In the genomic region with DNA sequence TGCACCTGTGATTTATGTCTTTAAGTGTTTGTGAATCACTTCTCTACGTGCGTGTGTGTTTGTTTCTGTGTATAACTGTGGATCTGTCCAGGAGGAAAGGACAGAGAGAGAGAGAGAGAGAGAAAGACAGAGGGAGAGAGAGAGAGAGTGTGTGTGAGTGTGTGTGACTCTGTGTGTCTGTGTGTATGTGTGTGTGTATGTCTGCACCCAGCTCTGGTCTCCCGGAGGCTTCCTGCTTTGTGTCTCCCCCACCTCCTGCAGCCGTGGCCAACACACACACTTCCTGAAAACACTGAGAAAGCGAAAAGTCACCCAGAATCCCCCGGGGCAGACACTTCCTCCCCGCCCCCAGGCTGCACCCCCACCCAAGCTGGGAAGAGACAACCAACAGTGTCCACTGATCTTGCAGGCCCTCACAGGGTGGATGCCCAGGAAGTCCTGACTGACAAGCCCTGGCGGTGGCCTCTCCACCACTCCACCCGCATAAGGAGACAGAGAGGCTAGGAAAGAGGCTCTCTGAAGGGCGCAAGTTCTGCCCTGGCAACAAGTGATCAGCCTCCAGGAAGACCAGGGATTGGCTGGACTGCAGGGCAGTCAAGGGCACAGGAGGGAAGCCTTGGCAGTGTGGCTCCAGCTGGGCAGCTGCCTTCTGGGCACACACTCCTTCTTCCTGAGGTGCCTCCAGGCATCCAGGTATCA, we compare ENCODE assay signal across 8 cellular contexts. TPM values are rescaled to one million over a fixed set of nuclear protein-coding genes. Genes with fewer than 3 reads are reported as not detected.
DNase-seq lines count a peak whose midpoint lies in the region; ATAC-seq, FAIRE-seq and TF ChIP-seq lines count a peak whose summit lies in the region.

No MANE protein-coding gene starts in this region.

- H3K27ac ChIP-seq in suprapubic skin: peak overlapping the region; percentile 85

- H3K27me3 ChIP-seq in suprapubic skin: no peaks in the 10 kb centered on the region

- H3K4me1 ChIP-seq in suprapubic skin: peaks cover 75% of the 10 kb centered on the region

- peak; percentile 88 for ATAC-seq in omental fat pad (ENCODE audit: low FRiP score)

- TF ChIP-seq POLR2A in H54 (IDR thresholded peaks at IDR 0.05; ENCODE audit: low read depth, low read length) (0 out of 2 replicates have a peak, but pooled peaks have one; percentile 22), suprapubic skin (IDR thresholded peaks at IDR 0.05) (no peak)

- no peaks in the 10 kb centered on the region for H3K36me3 ChIP-seq in suprapubic skin

- no peaks in the 10 kb centered on the region for H3K9me3 ChIP-seq in suprapubic skin

- WGBS in suprapubic skin: 0% methylated on average over 10 of the region's 10 CpGs

- H3K4me3 ChIP-seq in suprapubic skin: peak overlapping the region; percentile 55

- TF ChIP-seq EP300 in suprapubic skin (IDR thresholded peaks at IDR 0.05): no peak

- TF ChIP-seq CTCF in omental fat pad (IDR thresholded peaks at IDR 0.05): no peak
- TF ChIP-seq CTCF in suprapubic skin (IDR thresholded peaks at IDR 0.05): no peak

- DNase-seq in G401 (ENCODE audit: low spot score) (peak; percentile 95), H54 (ENCODE audit: insufficient read length, low spot score) (peak; percentile 95), LoVo (ENCODE audit: low spot score) (peak; percentile 14), SIG-M5 treated with dmso at 0.1 percent for 504 hours (lab: John Stamatoyannopoulos, UW; ENCODE audit: unreplicated experiment) (peak; percentile 92), foreskin melanocyte (peak; percentile 88), omental fat pad (ENCODE audit: low spot score) (peak; percentile 76), suprapubic skin (ENCODE audit: low spot score in 2 of 2) (peak; percentile 91 to 93)
- peak; percentile 68 for DNase-seq in activated gamma-delta T cell treated with anti-CD3 and anti-CD28 coated beads, Interleukin-2, amount 50 U/mL, for 16 hours (ENCODE audit: low read depth)

- no peak for FAIRE-seq in H54 (lab: Jason Lieb, UNC)

- in situ Hi-C loops in G401 (cut with HindIII; ENCODE audit: low sequenced_read_pairs): no loop called here

RNA-seq across cellular contexts. Expression of gene ARAP1, which starts 30.0 kb away (rescaled TPM):
- 89.9 and 113 TPM in 2 replicates for total RNA-seq in G401 (2014; rRNA removed; shearing (Covaris generic))
- total RNA-seq in omental fat pad: 100 to 1,000 TPM; 112 to 204 (median 123) TPM
- 100 to 1,000 TPM in 1 of 4 donors, 10 to 100 TPM in 3; 53.8 to 126 (median 88.8) TPM for total RNA-seq in suprapubic skin

RNA-seq across cellular contexts. Expression of gene PDE2A, which starts 48.0 kb away (rescaled TPM):
- total RNA-seq in G401 (2014; rRNA removed; shearing (Covaris generic)): not detected in 2 replicates
- total RNA-seq in omental fat pad: 100 to 1,000 TPM in 1 of 4 donors, 10 to 100 TPM in 3; 54.0 to 339 (median 84.6) TPM
- 10 to 100 TPM in 3 of 4 donors, 1 to 10 TPM in 1; 5.4 to 49.9 (median 31.2) TPM for total RNA-seq in suprapubic skin

Comparison
In these comparisons a context has a peak if more than half of its experiments do, and no peak if none do; other contexts are left out.
1. Peak in every context shown above with its lines: DNase-seq, ATAC-seq, H3K4me3 ChIP-seq and H3K27ac ChIP-seq.
2. DNase-seq: peak in every context shown above with its lines; median percentile 95 in G401; 95 in H54; 92 in SIG-M5 treated with dmso at 0.1 percent for 504 hours; 92 in suprapubic skin; 88 in foreskin melanocyte; 76 in omental fat pad; 68 in activated gamma-delta T cell treated with anti-CD3 and anti-CD28 coated beads, Interleukin-2, amount 50 U/mL, for 16 hours; 14 in LoVo.